Comparison of ENCODE assay signal across 12 cellular contexts in genomic region chr1:84742653-84743052, GRCh38. TPM values are rescaled to one million over a fixed set of nuclear protein-coding genes. Genes with fewer than 3 reads are reported as not detected.
DNase-seq lines count a peak whose midpoint lies in the region; ATAC-seq and TF ChIP-seq lines count a peak whose summit lies in the region.
"Had no signal": no experiment of that assay in that cellular context is flagged by ENCODE, and none has a peak within 500 bp of the region (broad histone marks: within the 10 kb centered on the region; RNA-seq: fewer than 3 reads in every experiment).

No MANE protein-coding gene starts in this region.

- POLR2A ChIA-PET in activated CD8-positive, alpha-beta T cell treated with anti-CD3 and anti-CD28 coated beads for 36 hours (lab: Charles Lee), result no interaction called here
- POLR2A ChIA-PET in activated CD8-positive, alpha-beta T cell treated with anti-CD3 and anti-CD28 coated beads, Interleukin-2, amount 10 ng/mL, durations not matched to agents 7 days and 5 days (lab: Charles Lee), result no interaction called here

- H3K27me3 Mint-ChIP-seq in activated CD8-positive, alpha-beta T cell treated with anti-CD3 and anti-CD28 coated beads for 36 hours, result peaks cover 1% of the 10 kb centered on the region
- peaks cover 3% of the 10 kb centered on the region for H3K27me3 Mint-ChIP-seq in activated CD8-positive, alpha-beta T cell treated with anti-CD3 and anti-CD28 coated beads, Interleukin-2, amount 10 ng/mL, durations not matched to agents 7 days and 5 days (ENCODE audit: low read depth)

- peak; percentile 25 for DNase-seq in activated CD8-positive, alpha-beta T cell treated with anti-CD3 and anti-CD28 coated beads for 36 hours
- DNase-seq in activated CD8-positive, alpha-beta T cell treated with anti-CD3 and anti-CD28 coated beads, Interleukin-2, amount 10 ng/mL, durations not matched to agents 7 days and 5 days, result no peak
- DNase-seq in kidney tubule cell (ENCODE audit: low spot score), result peak; percentile 62
- no peak for DNase-seq in HK-2 (ENCODE audit: unreplicated experiment)
- DNase-seq in SIG-M5 treated with dmso at 0.1 percent for 504 hours (lab: John Stamatoyannopoulos, UW; ENCODE audit: unreplicated experiment), result no peak
- DNase-seq: adrenal gland, Calu3, upper lobe of right lung had no signal

- no peaks in the 10 kb centered on the region for H3K36me3 Mint-ChIP-seq in activated CD8-positive, alpha-beta T cell treated with anti-CD3 and anti-CD28 coated beads for 36 hours (ENCODE audit: low read depth)
- H3K36me3 Mint-ChIP-seq in activated CD8-positive, alpha-beta T cell treated with anti-CD3 and anti-CD28 coated beads, Interleukin-2, amount 10 ng/mL, durations not matched to agents 7 days and 5 days (ENCODE audit: low read depth), result no peaks in the 10 kb centered on the region
- H3K36me3 Mint-ChIP-seq: memory B cell had no signal

- H3K27ac Mint-ChIP-seq in activated CD8-positive, alpha-beta T cell treated with anti-CD3 and anti-CD28 coated beads for 36 hours, result peak overlapping the region; percentile 40
- H3K27ac Mint-ChIP-seq in activated CD8-positive, alpha-beta T cell treated with anti-CD3 and anti-CD28 coated beads, Interleukin-2, amount 10 ng/mL, durations not matched to agents 7 days and 5 days, result no peak overlapping the region
- H3K27ac Mint-ChIP-seq: memory B cell had no signal

- TF ChIP-seq CTCF in activated CD8-positive, alpha-beta T cell treated with anti-CD3 and anti-CD28 coated beads for 36 hours (IDR thresholded peaks at IDR 0.05), result no peak

- peaks cover 6% of the 10 kb centered on the region for H3K4me1 Mint-ChIP-seq in activated CD8-positive, alpha-beta T cell treated with anti-CD3 and anti-CD28 coated beads for 36 hours (ENCODE audit: low read depth)
- H3K4me1 Mint-ChIP-seq in activated CD8-positive, alpha-beta T cell treated with anti-CD3 and anti-CD28 coated beads, Interleukin-2, amount 10 ng/mL, durations not matched to agents 7 days and 5 days (ENCODE audit: low read depth), result no peaks in the 10 kb centered on the region
- H3K4me1 Mint-ChIP-seq: memory B cell had no signal

- no peak overlapping the region for H3K4me3 Mint-ChIP-seq in activated CD8-positive, alpha-beta T cell treated with anti-CD3 and anti-CD28 coated beads for 36 hours
- H3K4me3 Mint-ChIP-seq in activated CD8-positive, alpha-beta T cell treated with anti-CD3 and anti-CD28 coated beads, Interleukin-2, amount 10 ng/mL, durations not matched to agents 7 days and 5 days, result no peak overlapping the region
- H3K4me3 Mint-ChIP-seq: memory B cell had no signal

- intact Hi-C loops in activated CD8-positive, alpha-beta T cell treated with anti-CD3 and anti-CD28 coated beads for 36 hours (cut with micrococcal nuclease), result no loop called here

- peak; percentile 73 for ATAC-seq in activated CD8-positive, alpha-beta T cell treated with anti-CD3 and anti-CD28 coated beads for 36 hours
- ATAC-seq in activated CD8-positive, alpha-beta T cell treated with anti-CD3 and anti-CD28 coated beads, Interleukin-2, amount 10 ng/mL, durations not matched to agents 7 days and 5 days, result no peak
- ATAC-seq in GM21619 (IDR thresholded peaks at IDR 0.05; ENCODE audit: unreplicated experiment) (peak; percentile 73), HG03432 (IDR thresholded peaks at IDR 0.05; ENCODE audit: unreplicated experiment) (peak; percentile 95), GM18873 (IDR thresholded peaks at IDR 0.05; ENCODE audit: low FRiP score, unreplicated experiment) (no peak)
- ATAC-seq: upper lobe of right lung had no signal

- CTCF ChIA-PET in activated CD8-positive, alpha-beta T cell treated with anti-CD3 and anti-CD28 coated beads for 36 hours (lab: Charles Lee), result interaction anchor here (1.0 to 1.5 kb wide), 7 partner anchors 11 to 601 kb away, joined by 3 to 4 read pairs (median 3); no protein-coding TSS in a partner anchor
- CTCF ChIA-PET in activated CD8-positive, alpha-beta T cell treated with anti-CD3 and anti-CD28 coated beads, Interleukin-2, amount 10 ng/mL, durations not matched to agents 7 days and 5 days (lab: Charles Lee), result interaction anchor here (0.6 to 2.4 kb wide), 3 partner anchors 11 to 54 kb away, joined by 3 to 8 read pairs (median 5); no protein-coding TSS in a partner anchor

- H3K9me3 Mint-ChIP-seq in activated CD8-positive, alpha-beta T cell treated with anti-CD3 and anti-CD28 coated beads for 36 hours, result no peaks in the 10 kb centered on the region
- no peaks in the 10 kb centered on the region for H3K9me3 Mint-ChIP-seq in activated CD8-positive, alpha-beta T cell treated with anti-CD3 and anti-CD28 coated beads, Interleukin-2, amount 10 ng/mL, durations not matched to agents 7 days and 5 days (ENCODE audit: insufficient read depth)
- H3K9me3 Mint-ChIP-seq: memory B cell had no signal

RNA-seq across cellular contexts. Expression of gene SSX2IP, which starts 52.4 kb away (rescaled TPM):
- 10 to 100 TPM in 1 of 2 experiments, 1 to 10 TPM in 1; 10.0 to 12.7 TPM for total RNA-seq in activated CD8-positive, alpha-beta T cell treated with anti-CD3 and anti-CD28 coated beads for 36 hours
- total RNA-seq in activated CD8-positive, alpha-beta T cell treated with anti-CD3 and anti-CD28 coated beads, Interleukin-2, amount 10 ng/mL, durations not matched to agents 7 days and 5 days, result 10 to 100 TPM; 15.5 to 16.0 TPM

Comparison
In these comparisons a context has a peak if more than half of its experiments do, and no peak if none do; other contexts are left out.
1. ATAC-seq: peak in activated CD8-positive, alpha-beta T cell treated with anti-CD3 and anti-CD28 coated beads for 36 hours (single experiment), GM21619 (single experiment) and HG03432 (single experiment); none in activated CD8-positive, alpha-beta T cell treated with anti-CD3 and anti-CD28 coated beads, Interleukin-2, amount 10 ng/mL, durations not matched to agents 7 days and 5 days (single experiment) and GM18873 (single experiment).
2. DNase-seq: peak in activated CD8-positive, alpha-beta T cell treated with anti-CD3 and anti-CD28 coated beads for 36 hours (single experiment) and kidney tubule cell (single experiment); none in activated CD8-positive, alpha-beta T cell treated with anti-CD3 and anti-CD28 coated beads, Interleukin-2, amount 10 ng/mL, durations not matched to agents 7 days and 5 days (single experiment), HK-2 (single experiment) and SIG-M5 treated with dmso at 0.1 percent for 504 hours (single experiment).